Comparison of ENCODE assay signal across 23 cellular contexts in genomic region chr9:133041958-133042357, GRCh38. TPM values are rescaled to one million over a fixed set of nuclear protein-coding genes. Genes with fewer than 3 reads are reported as not detected.
DNase-seq lines count a peak whose midpoint lies in the region; ATAC-seq, FAIRE-seq and TF ChIP-seq lines count a peak whose summit lies in the region.
"Had no signal": no experiment of that assay in that cellular context is flagged by ENCODE, and none has a peak within 500 bp of the region (broad histone marks: within the 10 kb centered on the region; RNA-seq: fewer than 3 reads in every experiment).

No MANE protein-coding gene starts in this region.

- TF ChIP-seq EP300 in K562 (IDR thresholded peaks at IDR 0.05; ENCODE audit: low read length): no peak

- BruUV-seq in K562 (replicated peaks; lab: Mats Ljungman, UMichigan): no TSS peak

- DNase-seq in Right ventricle myocardium superior (peak; percentile 22), left ventricle myocardium inferior (no peak), K562 (ENCODE audit: extremely low read depth in 1 of 4, low spot score in 3 of 4) (no peak), neuronal stem cell (ENCODE audit: low spot score) (no peak)
- no peak for DNase-seq in activated effector memory CD4-positive, alpha-beta T cell treated with Interleukin-2 at 50 U/mL for 16 hours
- DNase-seq: CD4-positive, CD25-positive, alpha-beta regulatory T cell; CD8-positive, alpha-beta T cell; DMS 273 treated with DMSO at 0.1 percent for 48 hours; DMS79; EL; GDM1; GOT3; HFFc6 had no signal

- H3K27me3 ChIP-seq in left ventricle myocardium inferior (ENCODE audit: low read depth): no peaks in the 10 kb centered on the region
- no peaks in the 10 kb centered on the region for H3K27me3 ChIP-seq in K562 (ENCODE audit: control insufficient read depth in 2 of 2, insufficient read depth in 2 of 2, low read length in 2 of 2)
- H3K27me3 ChIP-seq in neuronal stem cell (ENCODE audit: control insufficient read depth in 3 of 3, insufficient read depth in 3 of 3, low read depth in 1 of 3, low read length in 3 of 3): no peaks in the 10 kb centered on the region
- H3K27me3 ChIP-seq: BLaER1 had no signal

- no peak overlapping the region for H2BK12ac ChIP-seq in neuronal stem cell (ENCODE audit: low read length)

- H3K9me1 ChIP-seq in K562 (ENCODE audit: control insufficient read depth, insufficient read depth, low read length): peaks cover 5% of the 10 kb centered on the region

- no peak overlapping the region for H3K9ac ChIP-seq in K562 (ENCODE audit: insufficient read depth in 1 of 2, low read depth in 2 of 2, low read length in 2 of 2)
- H3K9ac ChIP-seq in neuronal stem cell (ENCODE audit: low read depth, low read length, poor library complexity): peak overlapping the region; percentile 50
- H3K9ac ChIP-seq: BLaER1 had no signal

- no peak for FAIRE-seq in K562 (lab: Jason Lieb, UNC)
- FAIRE-seq: A204.1, D721Med, GM12878, GM18507, H54 had no signal

- intact Hi-C loops in Right ventricle myocardium superior (cut with DNase I) (loop anchor here (5.0 kb wide), 1 partner anchor 55 kb away; no protein-coding TSS in a partner anchor), left ventricle myocardium inferior (cut with micrococcal nuclease) (no loop called here), K562 (cut with micrococcal nuclease) (loop anchor here (5.0 kb wide), 1 partner anchor 105 kb away; no protein-coding TSS in a partner anchor)

- no peak overlapping the region for H2BK15ac ChIP-seq in neuronal stem cell (ENCODE audit: low read length)

- H2AFZ ChIP-seq in K562 (ENCODE audit: low read depth, low read length): no peak overlapping the region
- H2AFZ ChIP-seq in neuronal stem cell (ENCODE audit: low read length): no peak overlapping the region

- H3K4me2 ChIP-seq in K562 (ENCODE audit: insufficient read depth, low read length) (no peak overlapping the region), neuronal stem cell (ENCODE audit: insufficient read depth, low read length, poor library complexity, severe bottlenecking) (no peak overlapping the region)
- H3K4me2 ChIP-seq: BLaER1 had no signal

- no peak overlapping the region for H4K8ac ChIP-seq in neuronal stem cell (ENCODE audit: low read depth, low read length)

- no peak overlapping the region for H2AK5ac ChIP-seq in neuronal stem cell (ENCODE audit: low read depth, low read length)

- ATAC-seq in Right ventricle myocardium superior (ENCODE audit: poor library complexity) (no peak), K562 (no peak), HG03354 (IDR thresholded peaks at IDR 0.05; ENCODE audit: poor library complexity, severe bottlenecking, unreplicated experiment) (no peak)
- ATAC-seq: CD8-positive, alpha-beta T cell; GM12878 had no signal

- no peak overlapping the region for H2BK120ac ChIP-seq in neuronal stem cell (ENCODE audit: low read depth, low read length)

- POLR2A ChIA-PET in K562 (lab: Yijun Ruan, JAX): interaction anchor here (1.2 to 2.4 kb wide), 2 partner anchors 11 kb away, joined by 3 to 15 read pairs; partner anchors contain the start of gene GTF3C5

- peaks cover 47% of the 10 kb centered on the region for H3K79me2 ChIP-seq in K562 (ENCODE audit: control insufficient read depth, insufficient read depth, low read length)

- no peak overlapping the region for H3K4ac ChIP-seq in neuronal stem cell (ENCODE audit: low read length)

- H3K14ac ChIP-seq in neuronal stem cell (ENCODE audit: low read length): no peak overlapping the region

- CTCF ChIA-PET in K562 (lab: Yijun Ruan, JAX; ENCODE audit: low intra/inter-chr PET ratio): no interaction called here

- H4K20me1 ChIP-seq in K562 (replicated peaks; ENCODE audit: control insufficient read depth, insufficient read depth, low read length): peaks cover 10% of the 10 kb centered on the region

- TF ChIP-seq POLR2A in K562 (conservative IDR thresholded peaks at IDR 0.05): no peak

- peak overlapping the region; percentile 33 for H2BK5ac ChIP-seq in neuronal stem cell (ENCODE audit: low read length)

- in situ Hi-C loops in K562 (cut with MboI): no loop called here

- TF ChIP-seq CTCF in left ventricle myocardium inferior (IDR thresholded peaks at IDR 0.05; ENCODE audit: borderline replicate concordance) (no peak), K562 (IDR thresholded peaks at IDR 0.05 in 2 of 3, conservative IDR thresholded peaks at IDR 0.05 in 1 of 3; ENCODE audit: insufficient read depth in 2 of 3, low read depth in 1 of 3, low read length in 3 of 3) (no peak)

- no peak overlapping the region for H4K91ac ChIP-seq in neuronal stem cell (ENCODE audit: low read depth, low read length, poor library complexity)

- TF ChIP-seq RAD21 in K562 (CRISPR knock-in tag; conservative IDR thresholded peaks at IDR 0.05 in 1 of 2, IDR thresholded peaks at IDR 0.05 in 1 of 2): no peak

- H3K4me3 ChIP-seq in left ventricle myocardium inferior (no peak overlapping the region), K562 (no peak overlapping the region), neuronal stem cell (ENCODE audit: low read length in 2 of 2) (no peak overlapping the region)
- H3K4me3 ChIP-seq: BLaER1, GM12878, HAP-1 had no signal

- 96% methylated on average over 8 of the region's 9 CpGs for WGBS in K562 (ENCODE audit: insufficient coverage, low coverage, missing lambda C conversion rate)
- WGBS in neuronal stem cell (ENCODE audit: extremely low coverage in 2 of 2, insufficient read length in 2 of 2, insufficient replicate concordance in 1 of 2), 2 donors: no CpG with 5 or more reads among the region's 9 CpGs

- H3K9me3 ChIP-seq in left ventricle myocardium inferior (replicated peaks): no peaks in the 10 kb centered on the region
- H3K9me3 ChIP-seq in K562 (replicated peaks; ENCODE audit: control insufficient read depth, insufficient read depth, low read depth, low read length): no peaks in the 10 kb centered on the region
- H3K9me3 ChIP-seq in neuronal stem cell (replicated peaks in 1 of 2; ENCODE audit: control insufficient read depth in 2 of 2, insufficient read depth in 1 of 2, low read depth in 1 of 2, low read length in 2 of 2): peaks cover 0 to 2% of the 10 kb centered on the region in 2 donors
- H3K9me3 ChIP-seq: BLaER1, HAP-1 had no signal

- H3K4me1 ChIP-seq in left ventricle myocardium inferior (no peaks in the 10 kb centered on the region), K562 (replicated peaks in 1 of 2; ENCODE audit: control insufficient read depth in 2 of 2, insufficient read depth in 2 of 2, low read length in 2 of 2) (no peaks in the 10 kb centered on the region), neuronal stem cell (ENCODE audit: control insufficient read depth in 2 of 2, insufficient read depth in 1 of 2, low read depth in 1 of 2, low read length in 2 of 2) (no peaks in the 10 kb centered on the region)

- no peak overlapping the region for H3K27ac ChIP-seq in left ventricle myocardium inferior (replicated peaks)
- H3K27ac ChIP-seq in K562 (ENCODE audit: extremely low read depth, low read depth, low read length): no peak overlapping the region
- no peak overlapping the region for H3K27ac ChIP-seq in neuronal stem cell (replicated peaks; ENCODE audit: low read length)
- H3K27ac ChIP-seq: 22Rv1, BLaER1, C4-2B had no signal

- peaks cover 6% of the 10 kb centered on the region for H3K79me1 ChIP-seq in neuronal stem cell (ENCODE audit: low read depth, low read length)

- H3K23ac ChIP-seq in neuronal stem cell (ENCODE audit: low read depth, low read length, poor library complexity): no peak overlapping the region

- no peak overlapping the region for H3K18ac ChIP-seq in neuronal stem cell (ENCODE audit: low read length)

- H3K36me3 ChIP-seq in left ventricle myocardium inferior (peaks cover 53% of the 10 kb centered on the region), K562 (ENCODE audit: control insufficient read depth, insufficient read depth, low read length) (peaks cover 79% of the 10 kb centered on the region), neuronal stem cell (replicated peaks in 1 of 2; ENCODE audit: control insufficient read depth in 2 of 2, insufficient read depth in 2 of 2, low read length in 2 of 2) (peaks cover 47 to 90% of the 10 kb centered on the region in 2 donors)

RNA-seq across cellular contexts. Expression of gene GTF3C5, which starts 11.2 kb away (rescaled TPM):
- total RNA-seq in Right ventricle myocardium superior: 49.0 TPM
- total RNA-seq in left ventricle myocardium inferior: 36.0 TPM
- total RNA-seq in K562 (2011; cell fraction: chromatin; rRNA removed; ENCODE audit: low replicate concordance): 66.1 and 166 TPM in 2 replicates
- total RNA-seq in K562 (2011; cell fraction: nucleolus; rRNA removed): 99.4 and 113 TPM in 2 replicates
- total RNA-seq in K562 (2011; cell fraction: nucleoplasm; rRNA removed): 67.0 and 84.1 TPM in 2 replicates
- 118 and 134 TPM in 2 replicates for total RNA-seq in K562 (2014; rRNA removed)
- total RNA-seq in K562 (2014; rRNA removed; fragmentation: Illumina TruSeq; extraction: Trizol): 43.2 and 58.5 TPM in 2 replicates
- 80.7 and 83.7 TPM in 2 replicates for total RNA-seq in K562 (2015; rRNA removed; fragmentation: Illumina TruSeq; extraction: Trizol)
- total RNA-seq in K562 (2021): 106 and 110 TPM in 2 replicates
- 80.2 TPM in 2 replicates for polyA plus RNA-seq in K562 (2011; rRNA removed)
- polyA plus RNA-seq in K562 (2011; cell fraction: cytosol; rRNA removed): 88.7 and 143 TPM in 2 replicates
- polyA plus RNA-seq in K562 (2011; cell fraction: nucleus; rRNA removed): 254 and 348 TPM in 2 replicates
- 75.0 and 82.6 TPM in 2 replicates for polyA plus RNA-seq in K562 (2012)
- 105 and 107 TPM in 2 replicates for polyA plus RNA-seq in K562 (2014; fragmentation: Illumina TruSeq; extraction: Trizol)
- polyA plus RNA-seq in K562 (2014; fragmentation: Nextera tagmentation; extraction: Ambion mirVana): 1 to 10 TPM; 3.8 to 8.4 TPM
- polyA plus RNA-seq in K562 (2014; rRNA removed): 95.1 and 107 TPM in 2 replicates
- 52.2 and 85.8 TPM in 2 replicates for polyA minus RNA-seq in K562 (2011; rRNA and poly(A)+ RNA removed)
- polyA minus RNA-seq in K562 (2011; cell fraction: cytosol; rRNA and poly(A)+ RNA removed): 57.6 and 64.2 TPM in 2 replicates
- 59.4 and 67.3 TPM in 2 replicates for polyA minus RNA-seq in K562 (2011; cell fraction: nucleus; rRNA and poly(A)+ RNA removed)
- polyA plus RNA-seq in neuronal stem cell (2013, experiment 1 of 2): 61.8 TPM
- polyA plus RNA-seq in neuronal stem cell (2013, experiment 2 of 2): 62.4 TPM

RNA-seq across cellular contexts. Expression of gene CEL, which starts 19.8 kb away (rescaled TPM):
- total RNA-seq in Right ventricle myocardium superior: 7.3 TPM
- total RNA-seq in left ventricle myocardium inferior: 1.9 TPM
- 2.0 and 6.1 TPM in 2 replicates for total RNA-seq in K562 (2011; cell fraction: chromatin; rRNA removed; ENCODE audit: low replicate concordance)
- 2.8 and 3.8 TPM in 2 replicates for total RNA-seq in K562 (2011; cell fraction: nucleolus; rRNA removed)
- 2.3 TPM in 2 replicates for total RNA-seq in K562 (2011; cell fraction: nucleoplasm; rRNA removed)
- total RNA-seq in K562 (2014; rRNA removed): 0.09 and 0.45 TPM in 2 replicates
- 0.15 and 0.16 TPM in 2 replicates for total RNA-seq in K562 (2014; rRNA removed; fragmentation: Illumina TruSeq; extraction: Trizol)
- total RNA-seq in K562 (2015; rRNA removed; fragmentation: Illumina TruSeq; extraction: Trizol): 0.51 and 0.53 TPM in 2 replicates
- 3.0 and 4.0 TPM in 2 replicates for total RNA-seq in K562 (2021)
- polyA plus RNA-seq in K562 (2011; rRNA removed): 0.46 and 0.65 TPM in 2 replicates
- 0.32 and 0.43 TPM in 2 replicates for polyA plus RNA-seq in K562 (2011; cell fraction: cytosol; rRNA removed)
- polyA plus RNA-seq in K562 (2011; cell fraction: nucleus; rRNA removed): 2.8 and 6.2 TPM in 2 replicates
- polyA plus RNA-seq in K562 (2012): 0.77 and 2.3 TPM in 2 replicates
- 0.62 and 0.91 TPM in 2 replicates for polyA plus RNA-seq in K562 (2014; fragmentation: Illumina TruSeq; extraction: Trizol)
- not detected for polyA plus RNA-seq in K562 (2014; fragmentation: Nextera tagmentation; extraction: Ambion mirVana)
- polyA plus RNA-seq in K562 (2014; rRNA removed): 0.57 and 0.77 TPM in 2 replicates
- 0.14 and 0.21 TPM in 2 replicates for polyA minus RNA-seq in K562 (2011; rRNA and poly(A)+ RNA removed)
- polyA minus RNA-seq in K562 (2011; cell fraction: cytosol; rRNA and poly(A)+ RNA removed): not detected in 2 replicates
- 0.54 and 0.89 TPM in 2 replicates for polyA minus RNA-seq in K562 (2011; cell fraction: nucleus; rRNA and poly(A)+ RNA removed)
- 3.7 TPM for polyA plus RNA-seq in neuronal stem cell (2013, experiment 1 of 2)
- 4.0 TPM for polyA plus RNA-seq in neuronal stem cell (2013, experiment 2 of 2)
- polyA plus RNA-seq: CD4-positive, CD25-positive, alpha-beta regulatory T cell had no signal
